Comparison of ENCODE assay signal across 17 cellular contexts in genomic region chr10:31768467-31768866, GRCh38.
A peak's percentile ranks its signal among the peaks of the same experiment; 100 is the strongest.
DNase-seq lines count a peak whose midpoint lies in the region; ATAC-seq, FAIRE-seq and TF ChIP-seq lines count a peak whose summit lies in the region.
"Had no signal": no experiment of that assay in that cellular context is flagged by ENCODE, and none has a peak within 500 bp of the region (broad histone marks: within the 10 kb centered on the region; RNA-seq: fewer than 3 reads in every experiment).

No MANE protein-coding gene starts in this region.

- no peaks in the 10 kb centered on the region for H4K20me1 ChIP-seq in keratinocyte (ENCODE audit: control insufficient read depth, extremely low read depth, insufficient read depth, low read length)

- peaks cover 14% of the 10 kb centered on the region for H3K4me1 ChIP-seq in keratinocyte (ENCODE audit: control insufficient read depth, extremely low read depth, insufficient read depth, low read length)
- H3K4me1 ChIP-seq in prostate gland (replicated peaks), result no peaks in the 10 kb centered on the region

- H3K27ac Mint-ChIP-seq in chondrocyte (ENCODE audit: unreplicated experiment), result peak overlapping the region; percentile 96
- H3K27ac Mint-ChIP-seq: endodermal cell had no signal

- H3K79me2 ChIP-seq in keratinocyte (ENCODE audit: control insufficient read depth, insufficient read depth, low read length), result no peaks in the 10 kb centered on the region

- H3K9ac ChIP-seq in keratinocyte (ENCODE audit: control insufficient read depth, extremely low read depth, insufficient read depth, low read length), result no peak overlapping the region

- FAIRE-seq in keratinocyte (lab: Jason Lieb, UNC), result no peak

- peak; percentile 12 for DNase-seq in AG08395 (ENCODE audit: low spot score)
- peak; percentile 13 for DNase-seq in NCI-H226
- DNase-seq in chondrocyte (ENCODE audit: low spot score), result no peak
- no peak for DNase-seq in keratinocyte (ENCODE audit: low read depth, low spot score)
- no peak for DNase-seq in prostate gland (ENCODE audit: low spot score)
- DNase-seq: activated effector memory CD4-positive, alpha-beta T cell treated with anti-CD3 and anti-CD28 coated beads, Interleukin-2, amount 50 U/mL, for 16 hours; amygdala; endodermal cell; Kasumi-1; left ventricle myocardium superior; NCI-H1105; NCI-H526 treated with DMSO at 0.1 percent for 48 hours; occipital lobe; stimulated activated CD4-positive, alpha-beta T cell treated with anti-CD3 and anti-CD28 coated beads, Interleukin-2, amount 100 ng/mL, for 48 hours had no signal

- H3K9me3 ChIP-seq in keratinocyte (ENCODE audit: control insufficient read depth, low read depth, low read length) (no peaks in the 10 kb centered on the region), prostate gland (no peaks in the 10 kb centered on the region)

- intact Hi-C loops in prostate gland (cut with DNase I), result loop anchor here (10.0 kb wide), 1 partner anchor 984 kb away; no protein-coding TSS in a partner anchor

- no peak for TF ChIP-seq POLR2A in prostate gland (IDR thresholded peaks at IDR 0.05)

- dilution Hi-C loops in keratinocyte (cut with MboI; ENCODE audit: extremely low pct_ligation_motif_present, low sequenced_read_pairs), result no loop called here

- peaks cover 2% of the 10 kb centered on the region for H3K9me3 Mint-ChIP-seq in chondrocyte (ENCODE audit: low read depth)

- no peak overlapping the region for H2AFZ ChIP-seq in keratinocyte (ENCODE audit: control insufficient read depth, low read length)

- H3K36me3 ChIP-seq in keratinocyte (ENCODE audit: control insufficient read depth in 2 of 2, extremely low read depth in 1 of 2, insufficient read depth in 2 of 2, low read length in 2 of 2), result no peaks in the 10 kb centered on the region
- no peaks in the 10 kb centered on the region for H3K36me3 ChIP-seq in prostate gland

- TF ChIP-seq CTCF in chondrocyte (IDR thresholded peaks at IDR 0.05) (no peak), keratinocyte (optimal IDR thresholded peaks at IDR 0.05 in 1 of 3, IDR thresholded peaks at IDR 0.05 in 1 of 3, conservative IDR thresholded peaks at IDR 0.05 in 1 of 3; ENCODE audit: extremely low read depth in 1 of 3, insufficient read depth in 2 of 3, low read length in 3 of 3) (no peak), prostate gland (IDR thresholded peaks at IDR 0.05) (no peak)

- no peaks in the 10 kb centered on the region for H3K36me3 Mint-ChIP-seq in chondrocyte (ENCODE audit: low read depth)

- H3K4me3 Mint-ChIP-seq in chondrocyte (ENCODE audit: unreplicated experiment), result no peak overlapping the region
- H3K4me3 Mint-ChIP-seq: endodermal cell had no signal

- H3K27ac ChIP-seq in keratinocyte (ENCODE audit: control insufficient read depth, insufficient read depth, low read length), result peak overlapping the region; percentile 82
- H3K27ac ChIP-seq in prostate gland, result no peak overlapping the region

- no peaks in the 10 kb centered on the region for H3K9me1 ChIP-seq in keratinocyte (ENCODE audit: control insufficient read depth, extremely low read depth, insufficient read depth, low read length)

- 94% methylated on average over 1 of the region's 1 CpG for WGBS in prostate gland

- no peaks in the 10 kb centered on the region for H3K27me3 Mint-ChIP-seq in chondrocyte (ENCODE audit: low read depth)

- H3K4me1 Mint-ChIP-seq in chondrocyte (ENCODE audit: low read depth), result peaks cover 30% of the 10 kb centered on the region
- H3K4me1 Mint-ChIP-seq: endodermal cell had no signal

- H3K27me3 ChIP-seq in keratinocyte (ENCODE audit: control insufficient read depth, extremely low read depth, insufficient read depth, low read length), result no peaks in the 10 kb centered on the region
- H3K27me3 ChIP-seq in prostate gland (replicated peaks; ENCODE audit: insufficient read depth), result no peaks in the 10 kb centered on the region

- ATAC-seq in GM19467 (IDR thresholded peaks at IDR 0.05; ENCODE audit: unreplicated experiment), result no peak
- ATAC-seq in GM19023 (IDR thresholded peaks at IDR 0.05; ENCODE audit: unreplicated experiment), result no peak
- no peak for ATAC-seq in HG03097 (IDR thresholded peaks at IDR 0.05; ENCODE audit: low FRiP score, unreplicated experiment)
- ATAC-seq: left ventricle myocardium superior had no signal

- peak overlapping the region; percentile 58 for H3K4me2 ChIP-seq in keratinocyte (ENCODE audit: control insufficient read depth, extremely low read depth, insufficient read depth, low read depth, low read length)

- no peak overlapping the region for H3K4me3 ChIP-seq in keratinocyte (ENCODE audit: control insufficient read depth in 2 of 3, extremely low read depth in 1 of 3, insufficient read depth in 2 of 3, low read depth in 1 of 3, low read length in 3 of 3)
- no peak overlapping the region for H3K4me3 ChIP-seq in prostate gland

Comparison
In these comparisons a context has a peak if more than half of its experiments do, and no peak if none do; other contexts are left out.
1. DNase-seq: peak in AG08395 (single experiment) and NCI-H226 (single experiment); none in chondrocyte (single experiment), keratinocyte (single experiment) and prostate gland (single experiment).